In the genomic region with DNA sequence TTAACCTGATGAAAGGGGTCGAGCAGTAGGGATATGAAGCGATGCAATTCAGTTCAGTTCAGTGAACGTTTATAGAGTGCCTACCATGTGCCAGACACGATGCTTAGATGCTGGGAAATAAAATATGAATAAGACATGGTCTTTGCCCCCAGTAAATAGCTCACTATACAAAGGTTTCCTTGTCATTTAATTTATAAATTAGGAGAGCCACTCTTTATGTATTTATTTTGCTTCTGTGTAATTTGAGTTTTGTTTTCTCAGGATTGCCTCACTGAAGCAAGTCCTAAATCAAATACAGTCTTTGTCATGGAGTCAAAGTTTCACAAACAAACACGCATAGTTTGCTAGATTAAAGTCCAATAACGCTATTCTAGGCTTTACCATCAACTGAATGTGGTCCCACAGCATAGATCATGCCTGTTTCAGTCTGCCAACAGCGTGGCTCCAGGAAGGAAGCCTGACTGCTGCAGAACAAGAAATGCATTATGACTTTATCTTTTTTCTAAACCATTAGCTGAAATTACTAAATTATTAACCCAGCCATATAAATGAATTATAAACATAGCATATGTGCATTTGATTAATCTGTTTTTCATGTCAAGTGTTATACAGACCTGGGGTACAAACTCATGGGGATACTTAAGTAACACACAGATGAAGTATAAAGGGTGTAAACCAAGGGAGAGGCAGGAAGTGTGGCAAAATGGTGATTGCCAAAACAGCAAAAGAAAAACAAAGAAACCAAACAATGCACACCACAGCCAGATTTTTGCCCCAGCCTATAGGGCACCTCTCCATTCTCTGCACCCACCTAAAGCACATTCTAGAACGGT, we compare ENCODE assay signal across 1 cellular context.
TF ChIP-seq lines count a peak whose summit lies in the region.

No MANE protein-coding gene starts in this region.

TF ChIP-seq in HepG2, 621 proteins besides CTCF, POLR2A, EP300 and RAD21 (continued from another document and continues in another):
- TF ChIP-seq ZBTB25 (CRISPR knock-in tag; IDR thresholded peaks at IDR 0.05) (peak; percentile 94; the same call in 1 of the 2 replicates), TBX3 (IDR thresholded peaks at IDR 0.05; ENCODE audit: borderline replicate concordance) (peak; percentile 96), NFRKB (IDR thresholded peaks at IDR 0.05) (no peak), ZNF296 (CRISPR knock-in tag; conservative IDR thresholded peaks at IDR 0.05) (no peak), HOXA5 (CRISPR knock-in tag; IDR thresholded peaks at IDR 0.05) (no peak), JUN (CRISPR knock-in tag; IDR thresholded peaks at IDR 0.05) (peak; percentile 71), ZEB1 (IDR thresholded peaks at IDR 0.05; ENCODE audit: insufficient replicate concordance, low read depth) (no peak), ZNF326 (CRISPR knock-in tag; IDR thresholded peaks at IDR 0.05; ENCODE audit: borderline replicate concordance) (no peak), ZNF12 (CRISPR knock-in tag; IDR thresholded peaks at IDR 0.05) (peak; percentile 38), ZBTB21 (CRISPR knock-in tag; IDR thresholded peaks at IDR 0.05) (no peak), ZNF121 (CRISPR knock-in tag; IDR thresholded peaks at IDR 0.05) (peak; percentile 63; the same call in 1 of the 2 replicates), LBX2 (CRISPR knock-in tag; IDR thresholded peaks at IDR 0.05; ENCODE audit: borderline replicate concordance) (no peak), ZMYM2 (CRISPR knock-in tag; IDR thresholded peaks at IDR 0.05) (peak; percentile 77), EZH2 (conservative IDR thresholded peaks at IDR 0.05; ENCODE audit: low read depth, low read length) (no peak), ZC3H4 (CRISPR knock-in tag; IDR thresholded peaks at IDR 0.05; ENCODE audit: borderline replicate concordance) (no peak), SP5 (CRISPR knock-in tag; IDR thresholded peaks at IDR 0.05; ENCODE audit: borderline replicate concordance, low read depth) (no peak; the same call in none of the 2 replicates), ZNF800 (CRISPR knock-in tag; IDR thresholded peaks at IDR 0.05) (no peak), ZNF18 (CRISPR knock-in tag; IDR thresholded peaks at IDR 0.05; ENCODE audit: insufficient replicate concordance) (peak; percentile 92), HNRNPLL (IDR thresholded peaks at IDR 0.05; ENCODE audit: low read depth, low read length, poor library complexity, severe bottlenecking) (no peak), ZNF441 (CRISPR knock-in tag; IDR thresholded peaks at IDR 0.05; ENCODE audit: borderline replicate concordance) (peak; percentile 27; the same call in 1 of the 2 replicates), SP4 (CRISPR knock-in tag; IDR thresholded peaks at IDR 0.05) (0 out of 2 replicates have a peak, but pooled peaks have one; percentile 4), TP53 (CRISPR knock-in tag; conservative IDR thresholded peaks at IDR 0.05) (no peak), ZNF282 (IDR thresholded peaks at IDR 0.05; ENCODE audit: partially characterized antibody) (no peak), ZNF629 (CRISPR knock-in tag; conservative IDR thresholded peaks at IDR 0.05) (no peak), SP1 (IDR thresholded peaks at IDR 0.05) (no peak), SP1 (CRISPR knock-in tag; IDR thresholded peaks at IDR 0.05) (no peak), ZFAT (CRISPR knock-in tag; conservative IDR thresholded peaks at IDR 0.05) (no peak), IRF2 (CRISPR knock-in tag; IDR thresholded peaks at IDR 0.05) (peak; percentile 88), TFE3 (CRISPR knock-in tag; IDR thresholded peaks at IDR 0.05) (peak; percentile 81), ZNF451 (CRISPR knock-in tag; IDR thresholded peaks at IDR 0.05) (no peak; the same call in 1 of the 2 replicates), ZNF224 (CRISPR knock-in tag; IDR thresholded peaks at IDR 0.05) (no peak), MTA1 (CRISPR knock-in tag; IDR thresholded peaks at IDR 0.05; ENCODE audit: borderline replicate concordance) (peak; percentile 30; the same call in 1 of the 2 replicates), SCMH1 (CRISPR knock-in tag; IDR thresholded peaks at IDR 0.05; ENCODE audit: borderline replicate concordance) (no peak), ZIK1 (CRISPR knock-in tag; IDR thresholded peaks at IDR 0.05; ENCODE audit: borderline replicate concordance, low read depth) (no peak), TOPORS (CRISPR knock-in tag; IDR thresholded peaks at IDR 0.05) (no peak), THYN1 (CRISPR knock-in tag; IDR thresholded peaks at IDR 0.05; ENCODE audit: borderline replicate concordance, low read depth) (peak; percentile 66; the same call in 1 of the 2 replicates), GABPB1 (CRISPR knock-in tag; IDR thresholded peaks at IDR 0.05) (peak; percentile 46; the same call in 1 of the 2 replicates), ZNF747 (CRISPR knock-in tag; IDR thresholded peaks at IDR 0.05; ENCODE audit: borderline replicate concordance) (peak; percentile 97), NFYB (CRISPR knock-in tag; IDR thresholded peaks at IDR 0.05) (no peak), ZNF264 (CRISPR knock-in tag; IDR thresholded peaks at IDR 0.05) (peak; percentile 73), FOXK2 (IDR thresholded peaks at IDR 0.05) (peak; percentile 40; the same call in 1 of the 2 replicates), TGIF2 (CRISPR knock-in tag; IDR thresholded peaks at IDR 0.05) (peak; percentile 59; the same call in 1 of the 2 replicates), ZNF317 (CRISPR knock-in tag; IDR thresholded peaks at IDR 0.05) (peak; percentile 72), NKX3-1 (CRISPR knock-in tag; IDR thresholded peaks at IDR 0.05) (no peak), SAFB2 (CRISPR knock-in tag; IDR thresholded peaks at IDR 0.05; ENCODE audit: borderline replicate concordance, low read depth) (no peak)
- TF ChIP-seq, protein P1, sequence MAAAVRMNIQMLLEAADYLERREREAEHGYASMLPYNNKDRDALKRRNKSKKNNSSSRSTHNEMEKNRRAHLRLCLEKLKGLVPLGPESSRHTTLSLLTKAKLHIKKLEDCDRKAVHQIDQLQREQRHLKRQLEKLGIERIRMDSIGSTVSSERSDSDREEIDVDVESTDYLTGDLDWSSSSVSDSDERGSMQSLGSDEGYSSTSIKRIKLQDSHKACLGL (CRISPR knock-in tag; IDR thresholded peaks at IDR 0.05): no peak
- TF ChIP-seq, protein P2, sequence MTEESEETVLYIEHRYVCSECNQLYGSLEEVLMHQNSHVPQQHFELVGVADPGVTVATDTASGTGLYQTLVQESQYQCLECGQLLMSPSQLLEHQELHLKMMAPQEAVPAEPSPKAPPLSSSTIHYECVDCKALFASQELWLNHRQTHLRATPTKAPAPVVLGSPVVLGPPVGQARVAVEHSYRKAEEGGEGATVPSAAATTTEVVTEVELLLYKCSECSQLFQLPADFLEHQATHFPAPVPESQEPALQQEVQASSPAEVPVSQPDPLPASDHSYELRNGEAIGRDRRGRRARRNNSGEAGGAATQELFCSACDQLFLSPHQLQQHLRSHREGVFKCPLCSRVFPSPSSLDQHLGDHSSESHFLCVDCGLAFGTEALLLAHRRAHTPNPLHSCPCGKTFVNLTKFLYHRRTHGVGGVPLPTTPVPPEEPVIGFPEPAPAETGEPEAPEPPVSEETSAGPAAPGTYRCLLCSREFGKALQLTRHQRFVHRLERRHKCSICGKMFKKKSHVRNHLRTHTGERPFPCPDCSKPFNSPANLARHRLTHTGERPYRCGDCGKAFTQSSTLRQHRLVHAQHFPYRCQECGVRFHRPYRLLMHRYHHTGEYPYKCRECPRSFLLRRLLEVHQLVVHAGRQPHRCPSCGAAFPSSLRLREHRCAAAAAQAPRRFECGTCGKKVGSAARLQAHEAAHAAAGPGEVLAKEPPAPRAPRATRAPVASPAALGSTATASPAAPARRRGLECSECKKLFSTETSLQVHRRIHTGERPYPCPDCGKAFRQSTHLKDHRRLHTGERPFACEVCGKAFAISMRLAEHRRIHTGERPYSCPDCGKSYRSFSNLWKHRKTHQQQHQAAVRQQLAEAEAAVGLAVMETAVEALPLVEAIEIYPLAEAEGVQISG (CRISPR knock-in tag; IDR thresholded peaks at IDR 0.05): peak; percentile 61; the same call in 1 of the 2 replicates
- TF ChIP-seq, protein P3, sequence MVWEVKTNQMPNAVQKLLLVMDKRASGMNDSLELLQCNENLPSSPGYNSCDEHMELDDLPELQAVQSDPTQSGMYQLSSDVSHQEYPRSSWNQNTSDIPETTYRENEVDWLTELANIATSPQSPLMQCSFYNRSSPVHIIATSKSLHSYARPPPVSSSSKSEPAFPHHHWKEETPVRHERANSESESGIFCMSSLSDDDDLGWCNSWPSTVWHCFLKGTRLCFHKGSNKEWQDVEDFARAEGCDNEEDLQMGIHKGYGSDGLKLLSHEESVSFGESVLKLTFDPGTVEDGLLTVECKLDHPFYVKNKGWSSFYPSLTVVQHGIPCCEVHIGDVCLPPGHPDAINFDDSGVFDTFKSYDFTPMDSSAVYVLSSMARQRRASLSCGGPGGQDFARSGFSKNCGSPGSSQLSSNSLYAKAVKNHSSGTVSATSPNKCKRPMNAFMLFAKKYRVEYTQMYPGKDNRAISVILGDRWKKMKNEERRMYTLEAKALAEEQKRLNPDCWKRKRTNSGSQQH (CRISPR knock-in tag; IDR thresholded peaks at IDR 0.05; ENCODE audit: low read depth): no peak
- TF ChIP-seq, protein P4, sequence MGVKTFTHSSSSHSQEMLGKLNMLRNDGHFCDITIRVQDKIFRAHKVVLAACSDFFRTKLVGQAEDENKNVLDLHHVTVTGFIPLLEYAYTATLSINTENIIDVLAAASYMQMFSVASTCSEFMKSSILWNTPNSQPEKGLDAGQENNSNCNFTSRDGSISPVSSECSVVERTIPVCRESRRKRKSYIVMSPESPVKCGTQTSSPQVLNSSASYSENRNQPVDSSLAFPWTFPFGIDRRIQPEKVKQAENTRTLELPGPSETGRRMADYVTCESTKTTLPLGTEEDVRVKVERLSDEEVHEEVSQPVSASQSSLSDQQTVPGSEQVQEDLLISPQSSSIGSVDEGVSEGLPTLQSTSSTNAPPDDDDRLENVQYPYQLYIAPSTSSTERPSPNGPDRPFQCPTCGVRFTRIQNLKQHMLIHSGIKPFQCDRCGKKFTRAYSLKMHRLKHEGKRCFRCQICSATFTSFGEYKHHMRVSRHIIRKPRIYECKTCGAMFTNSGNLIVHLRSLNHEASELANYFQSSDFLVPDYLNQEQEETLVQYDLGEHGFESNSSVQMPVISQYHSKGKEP (CRISPR knock-in tag; IDR thresholded peaks at IDR 0.05): no peak
- TF ChIP-seq, protein P5, sequence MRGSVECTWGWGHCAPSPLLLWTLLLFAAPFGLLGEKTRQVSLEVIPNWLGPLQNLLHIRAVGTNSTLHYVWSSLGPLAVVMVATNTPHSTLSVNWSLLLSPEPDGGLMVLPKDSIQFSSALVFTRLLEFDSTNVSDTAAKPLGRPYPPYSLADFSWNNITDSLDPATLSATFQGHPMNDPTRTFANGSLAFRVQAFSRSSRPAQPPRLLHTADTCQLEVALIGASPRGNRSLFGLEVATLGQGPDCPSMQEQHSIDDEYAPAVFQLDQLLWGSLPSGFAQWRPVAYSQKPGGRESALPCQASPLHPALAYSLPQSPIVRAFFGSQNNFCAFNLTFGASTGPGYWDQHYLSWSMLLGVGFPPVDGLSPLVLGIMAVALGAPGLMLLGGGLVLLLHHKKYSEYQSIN (CRISPR knock-in tag; IDR thresholded peaks at IDR 0.05; ENCODE audit: borderline replicate concordance): no peak
